ENCODE assay signal across 8 cellular contexts in genomic region chr9:97982719-97983523, GRCh38. TPM values are rescaled to one million over a fixed set of nuclear protein-coding genes. Genes with fewer than 3 reads are reported as not detected.
DNase-seq lines count a peak whose midpoint lies in the region; ATAC-seq, FAIRE-seq and TF ChIP-seq lines count a peak whose summit lies in the region.

ANP32B (plus strand) TSS chr9:97983341; CDS start chr9:97983556, 215 bp downstream.

- peaks cover 6% of the 10 kb centered on the region; the same call in 1 of the 2 replicates for H4K20me1 ChIP-seq in DND-41 (ENCODE audit: insufficient read depth, low read length)

- H3K36me3 Mint-ChIP-seq in activated T-helper 1 cell treated with anti-CD3 and anti-CD28 coated beads, Interleukin-12 subunit alpha, Interleukin-12 subunit beta, Interleukin-2, Interleukin-4 antibody, amounts not matched to agents 30 ng/mL and 10 ng/mL and 1 ng/mL, durations not matched to agents 14 hours and 24 hours and 36 hours (ENCODE audit: low read depth) = peaks cover 8% of the 10 kb centered on the region
- H3K36me3 Mint-ChIP-seq in naive thymus-derived CD8-positive, alpha-beta T cell = no peaks in the 10 kb centered on the region
- H3K36me3 Mint-ChIP-seq in stimulated activated naive B cell treated with anti-CD40 and anti-IgM and Interleukin-4, amounts not matched to agents 10 μg/mL and 1 μg/mL and 100 μg/mL, for 72 hours = peaks cover 0 to 11% of the 10 kb centered on the region in 2 donors

- H2AFZ ChIP-seq in DND-41 (ENCODE audit: low read depth, low read length) = peak within 1 kb of the TSS; percentile 85

- H3K4me2 ChIP-seq in DND-41 (ENCODE audit: insufficient read depth, low read length) = peak within 1 kb of the TSS; percentile 84

- H3K27ac ChIP-seq in DND-41 (ENCODE audit: low read length) = peak within 1 kb of the TSS; percentile 100

- POLR2A ChIA-PET in naive thymus-derived CD8-positive, alpha-beta T cell (lab: Charles Lee) = interaction anchor here (0.5 to 9.6 kb wide), 43 partner anchors 9 to 1211 kb away, joined by 3 to 200 read pairs (median 5); partner anchors contain the start of genes HEMGN, NANS, NCBP1 and TBC1D2

- peak within 1 kb of the TSS; percentile 100 for H3K9ac ChIP-seq in DND-41 (ENCODE audit: low read depth, low read length)

- peaks cover 46% of the 10 kb centered on the region for H3K4me1 Mint-ChIP-seq in activated T-helper 1 cell treated with anti-CD3 and anti-CD28 coated beads, Interleukin-12 subunit alpha, Interleukin-12 subunit beta, Interleukin-2, Interleukin-4 antibody, amounts not matched to agents 30 ng/mL and 10 ng/mL and 1 ng/mL, durations not matched to agents 14 hours and 24 hours and 36 hours (ENCODE audit: low read depth)
- H3K4me1 Mint-ChIP-seq in naive thymus-derived CD8-positive, alpha-beta T cell = peaks cover 26 to 61% (median 52%) of the 10 kb centered on the region in 4 donors
- peaks cover 15 to 28% of the 10 kb centered on the region in 2 donors for H3K4me1 Mint-ChIP-seq in stimulated activated naive B cell treated with anti-CD40 and anti-IgM and Interleukin-4, amounts not matched to agents 10 μg/mL and 1 μg/mL and 100 μg/mL, for 72 hours

- H3K4me3 ChIP-seq in DND-41 (ENCODE audit: low read depth in 1 of 2, low read length in 2 of 2) = peak within 1 kb of the TSS; percentile 77 to 90; a peak in 3 of 4 replicates

- peaks cover 63% of the 10 kb centered on the region for H3K79me2 ChIP-seq in DND-41 (ENCODE audit: insufficient read depth, low read length)

- no peaks in the 10 kb centered on the region for H3K9me3 Mint-ChIP-seq in activated T-helper 1 cell treated with anti-CD3 and anti-CD28 coated beads, Interleukin-12 subunit alpha, Interleukin-12 subunit beta, Interleukin-2, Interleukin-4 antibody, amounts not matched to agents 30 ng/mL and 10 ng/mL and 1 ng/mL, durations not matched to agents 14 hours and 24 hours and 36 hours
- H3K9me3 Mint-ChIP-seq in naive thymus-derived CD8-positive, alpha-beta T cell = no peaks in the 10 kb centered on the region
- no peaks in the 10 kb centered on the region for H3K9me3 Mint-ChIP-seq in stimulated activated naive B cell treated with anti-CD40 and anti-IgM and Interleukin-4, amounts not matched to agents 10 μg/mL and 1 μg/mL and 100 μg/mL, for 72 hours

- H3K9me3 ChIP-seq in DND-41 (ENCODE audit: insufficient read depth, low read length, severe bottlenecking) = no peaks in the 10 kb centered on the region

- H3K36me3 ChIP-seq in DND-41 (ENCODE audit: insufficient read depth, low read length) = peaks cover 18% of the 10 kb centered on the region

- ATAC-seq in DND-41 (ENCODE audit: insufficient read depth, low read depth) (peak; percentile 84), GM21717 (IDR thresholded peaks at IDR 0.05; ENCODE audit: unreplicated experiment) (peak; percentile 68)
- peak; percentile 74 to 82 for ATAC-seq in naive thymus-derived CD8-positive, alpha-beta T cell
- ATAC-seq in stimulated activated naive B cell treated with anti-CD40 and anti-IgM and Interleukin-4, amounts not matched to agents 10 μg/mL and 1 μg/mL and 100 μg/mL, for 72 hours (replicated peaks) = peak; percentile 83 to 85

- H3K4me3 Mint-ChIP-seq in activated T-helper 1 cell treated with anti-CD3 and anti-CD28 coated beads, Interleukin-12 subunit alpha, Interleukin-12 subunit beta, Interleukin-2, Interleukin-4 antibody, amounts not matched to agents 30 ng/mL and 10 ng/mL and 1 ng/mL, durations not matched to agents 14 hours and 24 hours and 36 hours = peak within 1 kb of the TSS; percentile 80
- peak within 1 kb of the TSS; percentile 78 to 94 (median 84) for H3K4me3 Mint-ChIP-seq in naive thymus-derived CD8-positive, alpha-beta T cell
- H3K4me3 Mint-ChIP-seq in stimulated activated naive B cell treated with anti-CD40 and anti-IgM and Interleukin-4, amounts not matched to agents 10 μg/mL and 1 μg/mL and 100 μg/mL, for 72 hours = peak within 1 kb of the TSS; percentile 84 to 93

- intact Hi-C loops in activated T-helper 1 cell treated with anti-CD3 and anti-CD28 coated beads, Interleukin-12 subunit alpha, Interleukin-12 subunit beta, Interleukin-2, Interleukin-4 antibody, amounts not matched to agents 30 ng/mL and 10 ng/mL and 1 ng/mL, durations not matched to agents 14 hours and 24 hours and 36 hours (cut with micrococcal nuclease) = loop anchor here (1.0 to 5.0 kb wide), 7 partner anchors 28 to 1839 kb away; partner anchors contain the start of genes NANS and NR4A3

- H3K27me3 Mint-ChIP-seq in activated T-helper 1 cell treated with anti-CD3 and anti-CD28 coated beads, Interleukin-12 subunit alpha, Interleukin-12 subunit beta, Interleukin-2, Interleukin-4 antibody, amounts not matched to agents 30 ng/mL and 10 ng/mL and 1 ng/mL, durations not matched to agents 14 hours and 24 hours and 36 hours (ENCODE audit: insufficient read depth) = no peaks in the 10 kb centered on the region
- no peaks in the 10 kb centered on the region for H3K27me3 Mint-ChIP-seq in naive thymus-derived CD8-positive, alpha-beta T cell
- H3K27me3 Mint-ChIP-seq in stimulated activated naive B cell treated with anti-CD40 and anti-IgM and Interleukin-4, amounts not matched to agents 10 μg/mL and 1 μg/mL and 100 μg/mL, for 72 hours = no peaks in the 10 kb centered on the region

- H3K27ac Mint-ChIP-seq in activated T-helper 1 cell treated with anti-CD3 and anti-CD28 coated beads, Interleukin-12 subunit alpha, Interleukin-12 subunit beta, Interleukin-2, Interleukin-4 antibody, amounts not matched to agents 30 ng/mL and 10 ng/mL and 1 ng/mL, durations not matched to agents 14 hours and 24 hours and 36 hours = peak within 1 kb of the TSS; percentile 78
- H3K27ac Mint-ChIP-seq in naive thymus-derived CD8-positive, alpha-beta T cell = peak within 1 kb of the TSS; percentile 18 to 96 (median 91)
- H3K27ac Mint-ChIP-seq in stimulated activated naive B cell treated with anti-CD40 and anti-IgM and Interleukin-4, amounts not matched to agents 10 μg/mL and 1 μg/mL and 100 μg/mL, for 72 hours = peak within 1 kb of the TSS; percentile 96

- peak; percentile 86 for TF ChIP-seq CTCF in DND-41 (IDR thresholded peaks at IDR 0.05; ENCODE audit: borderline replicate concordance, extremely low read depth, low read length, poor library complexity, severe bottlenecking)

- H3K27me3 ChIP-seq in DND-41 (ENCODE audit: insufficient read depth, low read length, poor library complexity) = no peaks in the 10 kb centered on the region

- peaks cover 48% of the 10 kb centered on the region for H3K4me1 ChIP-seq in DND-41 (ENCODE audit: insufficient read depth, low read length)

- DNase-seq in DND-41 (peak; percentile 96), KG1 (lab: John Stamatoyannopoulos, UW) (peak; percentile 89), RCC 7860 (ENCODE audit: low spot score) (peak; percentile 88), fibroblast of gingiva (ENCODE audit: low read depth) (peak; percentile 92)
- peak; percentile 93 for DNase-seq in activated T-helper 1 cell treated with anti-CD3 and anti-CD28 coated beads, Interleukin-12 subunit alpha, Interleukin-12 subunit beta, Interleukin-2, Interleukin-4 antibody, amounts not matched to agents 30 ng/mL and 10 ng/mL and 1 ng/mL, durations not matched to agents 14 hours and 24 hours and 36 hours (ENCODE audit: low spot score)
- DNase-seq in naive thymus-derived CD8-positive, alpha-beta T cell = peak; percentile 92 to 97 (median 94)
- peak; percentile 92 for DNase-seq in stimulated activated naive B cell treated with anti-CD40 and anti-IgM and Interleukin-4, amounts not matched to agents 10 μg/mL and 1 μg/mL and 100 μg/mL, for 72 hours

- no peak for FAIRE-seq in RCC 7860 (lab: Jason Lieb, UNC)

RNA-seq across cellular contexts. Expression of gene ANP32B, which starts in this region (rescaled TPM):
- 305 and 313 TPM in 2 replicates for total RNA-seq in activated T-helper 1 cell treated with anti-CD3 and anti-CD28 coated beads, Interleukin-12 subunit alpha, Interleukin-12 subunit beta, Interleukin-2, Interleukin-4 antibody, amounts not matched to agents 30 ng/mL and 10 ng/mL and 1 ng/mL, durations not matched to agents 14 hours and 24 hours and 36 hours
- total RNA-seq in naive thymus-derived CD8-positive, alpha-beta T cell = 100 to 1,000 TPM; 200 to 205 TPM
- 100 to 1,000 TPM in 2 of 3 donors, 10 to 100 TPM in 1; 87.8 to 110 (median 108) TPM for polyA plus RNA-seq in naive thymus-derived CD8-positive, alpha-beta T cell

Comparison
In these comparisons a context has a peak if more than half of its experiments do, and no peak if none do; other contexts are left out.
1. Peak in every context shown above with its lines: DNase-seq, ATAC-seq, H3K4me3 ChIP-seq and H3K27ac ChIP-seq.